Comparison of ENCODE assay signal across 25 cellular contexts in genomic region chr10:125174360-125174759, GRCh38.
"Had no signal": no experiment of that assay in that cellular context is flagged by ENCODE, and none has a peak within 500 bp of the region (broad histone marks: within the 10 kb centered on the region; RNA-seq: fewer than 3 reads in every experiment).

No MANE protein-coding gene starts in this region.

- H3K4me3 Mint-ChIP-seq: activated B cell treated with CpG ODN at 0.5 μM for 24 hours; activated CD4-positive, alpha-beta T cell treated with anti-CD3 and anti-CD28 coated beads, Interleukin-2, amount 10 ng/mL, durations not matched to agents 24 days and 14 days; activated naive CD4-positive, alpha-beta T cell treated with anti-CD3 and anti-CD28 coated beads, Interleukin-2, amount 10 ng/mL, durations not matched to agents 7 days and 5 days; activated naive CD8-positive, alpha-beta T cell treated with anti-CD3 and anti-CD28 coated beads for 36 hours; T-helper 1 cell treated with Interleukin-12 subunit alpha and Interleukin-12 subunit beta and Interleukin-4 antibody, amounts not matched to agents 30 μg/mL and 1 μg/mL, for 36 hours had no signal

- ATAC-seq: SK-N-SH treated with all-trans-retinoic acid at 6 μM for 48 hours had no signal

- H3K27ac Mint-ChIP-seq: activated B cell treated with CpG ODN at 0.5 μM for 24 hours; activated CD4-positive, alpha-beta T cell treated with anti-CD3 and anti-CD28 coated beads, Interleukin-2, amount 10 ng/mL, durations not matched to agents 24 days and 14 days; activated naive CD4-positive, alpha-beta T cell treated with anti-CD3 and anti-CD28 coated beads, Interleukin-2, amount 10 ng/mL, durations not matched to agents 7 days and 5 days; activated naive CD8-positive, alpha-beta T cell treated with anti-CD3 and anti-CD28 coated beads for 36 hours; activated T-helper 2 cell treated with anti-CD3 and anti-CD28 coated beads, Interferon-gamma antibody, Interleukin-2, Interleukin-4, amounts not matched to agents 10 μg/mL and 5 μg/mL and 100 μg/mL, durations not matched to agents 14 hours and 24 hours and 36 hours; T-helper 1 cell treated with Interleukin-12 subunit alpha and Interleukin-12 subunit beta and Interleukin-4 antibody, amounts not matched to agents 30 μg/mL and 1 μg/mL, for 36 hours had no signal

- H3K27ac ChIP-seq: brain microvascular endothelial cell, Peyer's patch, RWPE1, SJSA1 had no signal

- H3K4me1 Mint-ChIP-seq: activated B cell treated with CpG ODN at 0.5 μM for 24 hours; activated CD4-positive, alpha-beta T cell treated with anti-CD3 and anti-CD28 coated beads, Interleukin-2, amount 10 ng/mL, durations not matched to agents 24 days and 14 days; activated naive CD4-positive, alpha-beta T cell treated with anti-CD3 and anti-CD28 coated beads, Interleukin-2, amount 10 ng/mL, durations not matched to agents 7 days and 5 days; activated naive CD8-positive, alpha-beta T cell treated with anti-CD3 and anti-CD28 coated beads for 36 hours had no signal

- H3K36me3 Mint-ChIP-seq: activated naive CD4-positive, alpha-beta T cell treated with anti-CD3 and anti-CD28 coated beads, Interleukin-2, amount 10 ng/mL, durations not matched to agents 7 days and 5 days; activated naive CD8-positive, alpha-beta T cell treated with anti-CD3 and anti-CD28 coated beads for 36 hours had no signal

- H3K4me3 ChIP-seq: Peyer's patch, SJSA1 had no signal

- H3K4me1 ChIP-seq: Peyer's patch, SJSA1 had no signal

- H3K27me3 ChIP-seq: Peyer's patch had no signal

- H3K9me3 Mint-ChIP-seq: activated B cell treated with CpG ODN at 0.5 μM for 24 hours; activated naive CD4-positive, alpha-beta T cell treated with anti-CD3 and anti-CD28 coated beads, Interleukin-2, amount 10 ng/mL, durations not matched to agents 7 days and 5 days; activated T-helper 2 cell treated with anti-CD3 and anti-CD28 coated beads, Interferon-gamma antibody, Interleukin-2, Interleukin-4, amounts not matched to agents 10 μg/mL and 5 μg/mL and 100 μg/mL, durations not matched to agents 14 hours and 24 hours and 36 hours had no signal

- H3K36me3 ChIP-seq: brain microvascular endothelial cell, Peyer's patch, SJSA1 had no signal

- DNase-seq: activated B cell treated with CpG ODN at 0.5 μM for 24 hours; activated CD4-positive, alpha-beta T cell treated with anti-CD3 and anti-CD28 coated beads for 1 hour; activated CD4-positive, alpha-beta T cell treated with anti-CD3 and anti-CD28 coated beads, Interleukin-2, amount 10 ng/mL, durations not matched to agents 24 days and 14 days; activated CD4-positive, alpha-beta T cell treated with anti-CD3 and anti-CD28 coated beads, Interleukin-2, amount 50 U/mL, for 48 hours; activated gamma-delta T cell treated with Interleukin-2 at 50 U/mL for 16 hours; activated naive CD4-positive, alpha-beta T cell treated with anti-CD3 and anti-CD28 coated beads, Interleukin-2, amount 10 ng/mL, durations not matched to agents 7 days and 5 days; activated naive CD8-positive, alpha-beta T cell treated with anti-CD3 and anti-CD28 coated beads for 36 hours; activated T-cell treated with anti-CD3 and anti-CD28 coated beads for 4 hours; activated T-cell treated with anti-CD3 and anti-CD28 coated beads, Interleukin-2, amount 50 U/mL, for 48 hours; brain microvascular endothelial cell; cerebellar nuclear complex; Karpas-422; MM.1S; NCI-H1105 treated with DMSO at 0.1 percent for 48 hours; NCI-H1436 treated with DMSO at 0.1 percent for 48 hours; NCI-H187; NCI-H2081; NCI-H446; Peyer's patch; SHP77 had no signal

- H3K9me3 ChIP-seq: Peyer's patch, SJSA1 had no signal
